In genomic region chr4:83725076-83726074, GRCh38 we compare ENCODE assay signal across 21 cellular contexts.
DNase-seq lines count a peak whose midpoint lies in the region; ATAC-seq, FAIRE-seq and TF ChIP-seq lines count a peak whose summit lies in the region.
"Had no signal": no experiment of that assay in that cellular context is flagged by ENCODE, and none has a peak within 500 bp of the region (broad histone marks: within the 10 kb centered on the region; RNA-seq: fewer than 3 reads in every experiment).

No MANE protein-coding gene starts in this region.

- no peak overlapping the region for H3K4me2 ChIP-seq in HepG2 (ENCODE audit: low read depth, low read length)
- peak overlapping the region; percentile 34; the same call in 1 of the 2 replicates for H3K4me2 ChIP-seq in OCI-LY3 (ENCODE audit: low read length)
- H3K4me2 ChIP-seq: A549 had no signal

- in situ Hi-C loops in HepG2 (cut with HindIII; ENCODE audit: extremely low pct_ligation_motif_present, low pct_unique_long_range_greater_than_20kb) = no loop called here

- intact Hi-C loops in HepG2 (cut with micrococcal nuclease; ENCODE audit: unreplicated experiment) (no loop called here), right lobe of liver (cut with DNase I) (no loop called here)

- TF ChIP-seq EP300 in HepG2 (IDR thresholded peaks at IDR 0.05; ENCODE audit: low read depth in 2 of 2, low read length in 2 of 2) = no peak
- TF ChIP-seq EP300 in HepG2 (CRISPR knock-in tag; IDR thresholded peaks at IDR 0.05; ENCODE audit: borderline replicate concordance) = no peak

- no peaks in the 10 kb centered on the region for H4K20me1 ChIP-seq in HepG2 (ENCODE audit: insufficient read depth, low read length)
- H4K20me1 ChIP-seq in OCI-LY3 (ENCODE audit: insufficient read depth, low read length) = no peaks in the 10 kb centered on the region
- H4K20me1 ChIP-seq: BLaER1 treated with 17β-estradiol and CSF1 and Interleukin-3, amounts not matched to agents 10 nM and 100 nM had no signal

- H3K27ac ChIP-seq in HepG2 (ENCODE audit: extremely low read length, insufficient read depth, low read length) (no peak overlapping the region), right lobe of liver (no peak overlapping the region), OCI-LY3 (ENCODE audit: low read length) (peak overlapping the region; percentile 43), small intestine (ENCODE audit: low read depth in 1 of 2, low read length in 1 of 2) (no peak overlapping the region)
- H3K27ac ChIP-seq: 22Rv1, A549 had no signal

- no peaks in the 10 kb centered on the region for H3K36me3 ChIP-seq in HepG2 (replicated peaks in 1 of 2; ENCODE audit: control insufficient read depth in 1 of 2, insufficient read depth in 2 of 2, low read length in 2 of 2)
- no peaks in the 10 kb centered on the region for H3K36me3 ChIP-seq in right lobe of liver
- H3K36me3 ChIP-seq in OCI-LY3 (replicated peaks; ENCODE audit: low read depth, low read length) = no peaks in the 10 kb centered on the region
- H3K36me3 ChIP-seq in small intestine (ENCODE audit: control insufficient read depth in 2 of 2, insufficient read depth in 2 of 2, low read length in 2 of 2) = no peaks in the 10 kb centered on the region
- H3K36me3 ChIP-seq: BLaER1 treated with 17β-estradiol and CSF1 and Interleukin-3, amounts not matched to agents 10 nM and 100 nM had no signal

- H3K4me3 ChIP-seq in HepG2 (replicated peaks in 1 of 3; ENCODE audit: insufficient read depth in 1 of 3, low read depth in 2 of 3, low read length in 3 of 3) (no peak overlapping the region), right lobe of liver (no peak overlapping the region), OCI-LY3 (ENCODE audit: low read length) (no peak overlapping the region), small intestine (ENCODE audit: low read depth in 1 of 2, low read length in 2 of 2) (no peak overlapping the region)
- H3K4me3 ChIP-seq: A549; BLaER1 treated with 17β-estradiol and CSF1 and Interleukin-3, amounts not matched to agents 10 nM and 100 nM had no signal

- POLR2A ChIA-PET in HepG2 (lab: Yijun Ruan, JAX) = no interaction called here

- no peak for TF ChIP-seq RAD21 in HepG2 (CRISPR knock-in tag; IDR thresholded peaks at IDR 0.05)

- CTCF ChIA-PET in HepG2 (lab: Yijun Ruan, JAX; ENCODE audit: low intra/inter-chr PET ratio, low total read pairs) = no interaction called here

- DNase-seq in HepG2 (ENCODE audit: low spot score) = no peak
- no peak for DNase-seq in right lobe of liver
- peak; percentile 16 for DNase-seq in globus pallidus (ENCODE audit: low spot score)
- DNase-seq in pons (ENCODE audit: low spot score) = peak; percentile 54
- no peak for DNase-seq in small intestine
- DNase-seq: Caco-2; CD4-positive, alpha-beta T cell; GOT3; H7; KBM-7 had no signal

- no TSS peak for BruUV-seq in HepG2 (replicated peaks; lab: Mats Ljungman, UMichigan)

- no peaks in the 10 kb centered on the region for H3K4me1 ChIP-seq in HepG2 (ENCODE audit: insufficient read depth, low read length)
- H3K4me1 ChIP-seq in right lobe of liver = no peaks in the 10 kb centered on the region
- peaks cover 9% of the 10 kb centered on the region for H3K4me1 ChIP-seq in OCI-LY3 (ENCODE audit: low read length)
- H3K4me1 ChIP-seq in small intestine (ENCODE audit: control insufficient read depth in 2 of 2, insufficient read depth in 1 of 2, low read depth in 1 of 2, low read length in 1 of 2) = no peaks in the 10 kb centered on the region
- H3K4me1 ChIP-seq: A549, Caco-2 had no signal

- TF ChIP-seq POLR2A in HepG2 (IDR thresholded peaks at IDR 0.05; ENCODE audit: insufficient read depth in 1 of 2, low read depth in 2 of 2, low read length in 2 of 2) = no peak
- no peak for TF ChIP-seq POLR2A in right lobe of liver (IDR thresholded peaks at IDR 0.05)

- H3K9ac ChIP-seq in HepG2 (ENCODE audit: insufficient read depth, low read depth, low read length) (no peak overlapping the region), OCI-LY3 (ENCODE audit: low read length) (no peak overlapping the region)
- H3K9ac ChIP-seq: BLaER1 treated with 17β-estradiol and CSF1 and Interleukin-3, amounts not matched to agents 10 nM and 100 nM had no signal

- ATAC-seq in HepG2 = no peak
- no peak for ATAC-seq in right lobe of liver
- no peak for ATAC-seq in GM18870 (IDR thresholded peaks at IDR 0.05; ENCODE audit: unreplicated experiment)
- ATAC-seq in GM18517 (IDR thresholded peaks at IDR 0.05; ENCODE audit: unreplicated experiment) = no peak
- ATAC-seq: A549, HCT116 had no signal

- FAIRE-seq in HepG2 (lab: Jason Lieb, UNC) (no peak), small intestine (lab: Jason Lieb, UNC) (no peak)
- FAIRE-seq: A549, D721Med, G401.6, GM12891, HTR-8/SVneo had no signal

- TF ChIP-seq CTCF in HepG2 (CRISPR knock-in tag; IDR thresholded peaks at IDR 0.05) (no peak), right lobe of liver (IDR thresholded peaks at IDR 0.05) (no peak), OCI-LY3 (IDR thresholded peaks at IDR 0.05; ENCODE audit: low read depth, low read length) (no peak)

- H3K27me3 ChIP-seq in HepG2 (ENCODE audit: control insufficient read depth in 1 of 2, insufficient read depth in 2 of 2, low read length in 2 of 2) (peaks cover 0 to 2% of the 10 kb centered on the region in 2 experiments; a peak in 1 of 5 replicates), right lobe of liver (no peaks in the 10 kb centered on the region), OCI-LY3 (ENCODE audit: low read depth, low read length) (no peaks in the 10 kb centered on the region), small intestine (ENCODE audit: control insufficient read depth in 2 of 2, insufficient read depth in 2 of 2, low read length in 2 of 2) (peaks cover 0 to 1% of the 10 kb centered on the region in 2 donors)
- H3K27me3 ChIP-seq: BLaER1 treated with 17β-estradiol and CSF1 and Interleukin-3, amounts not matched to agents 10 nM and 100 nM had no signal

- H3K79me2 ChIP-seq in HepG2 (ENCODE audit: insufficient read depth, low read length) (no peaks in the 10 kb centered on the region), OCI-LY3 (ENCODE audit: low read length) (no peaks in the 10 kb centered on the region)

- H2AFZ ChIP-seq in HepG2 (ENCODE audit: low read length) (no peak overlapping the region), OCI-LY3 (ENCODE audit: low read depth, low read length) (0 out of 2 replicates have a peak overlapping the region, but pooled peaks have one; percentile 7)

- H3K9me3 ChIP-seq in HepG2 (ENCODE audit: low read length) (no peaks in the 10 kb centered on the region), right lobe of liver (no peaks in the 10 kb centered on the region), OCI-LY3 (ENCODE audit: insufficient read depth, low read length) (no peaks in the 10 kb centered on the region), small intestine (ENCODE audit: control insufficient read depth, low read depth) (no peaks in the 10 kb centered on the region)
- H3K9me3 ChIP-seq: A549, Caco-2 had no signal

- 36% methylated on average over 10 of the region's 10 CpGs for WGBS in HepG2 (ENCODE audit: low lambda C conversion rate)
- WGBS in right lobe of liver (ENCODE audit: insufficient coverage, low coverage, low lambda C conversion rate, missing lambda C conversion rate) = 65% methylated on average over 10 of the region's 10 CpGs
- WGBS in small intestine, 3 donors = 88 to 92% (median 89%) methylated on average over 10 of the region's 10 CpGs

TF ChIP-seq in HepG2, 621 proteins besides CTCF, POLR2A, EP300 and RAD21:
- no peak for TF ChIP-seq TCF7L2 (IDR thresholded peaks at IDR 0.05; ENCODE audit: low read depth, low read length)
- peak; percentile 64 for TF ChIP-seq HNRNPK (IDR thresholded peaks at IDR 0.05; ENCODE audit: low read depth, low read length, poor library complexity, severe bottlenecking)

Comparison
In these comparisons a context has a peak if more than half of its experiments do, and no peak if none do; other contexts are left out.
1. DNase-seq: peak in globus pallidus (single experiment) and pons (single experiment); none in HepG2 (single experiment), right lobe of liver (0 of 3) and small intestine (single experiment).